Comparison of ENCODE assay signal across 10 cellular contexts in the genomic region with DNA sequence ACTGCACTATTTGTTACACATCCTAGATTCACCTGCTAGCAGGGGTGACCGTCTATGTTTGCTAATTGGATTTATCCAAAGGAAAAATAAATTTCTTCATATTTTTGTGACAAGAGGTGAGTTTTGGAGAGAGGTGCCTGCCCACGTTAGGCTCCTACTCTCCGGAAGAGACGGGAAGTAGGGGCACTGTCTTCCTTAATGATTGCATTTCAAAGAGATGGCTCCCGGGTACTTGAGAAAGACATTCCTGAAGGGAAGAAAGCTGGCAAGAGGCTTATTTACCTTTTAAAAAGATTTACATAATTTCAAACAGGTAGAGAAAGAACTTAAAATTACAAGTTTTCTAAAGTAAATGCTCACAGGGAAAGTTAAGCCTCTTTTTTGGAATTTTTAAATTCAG. TPM values are rescaled to one million over a fixed set of nuclear protein-coding genes. Genes with fewer than 3 reads are reported as not detected.
"Had no signal": no experiment of that assay in that cellular context is flagged by ENCODE, and none has a peak within 500 bp of the region (broad histone marks: within the 10 kb centered on the region; RNA-seq: fewer than 3 reads in every experiment).

No MANE protein-coding gene starts in this region.

- ATAC-seq: HCT116, HepG2, K562 had no signal

- H3K36me3 ChIP-seq: HAP-1 had no signal

- DNase-seq: GM23248, H7, HFFc6 had no signal

- H3K27ac ChIP-seq: GM23248, HL-60 had no signal

- H3K27ac Mint-ChIP-seq: HFFc6 had no signal

- H3K9me3 Mint-ChIP-seq: HFFc6 had no signal

- H3K9me3 ChIP-seq: HAP-1 had no signal

- H2AFZ ChIP-seq: GM23248 had no signal

- H3K9ac ChIP-seq: GM23248 had no signal

- H3K4me1 ChIP-seq: HAP-1 had no signal

- H3K4me3 Mint-ChIP-seq: HFFc6 had no signal

- FAIRE-seq: HepG2, K562 had no signal

- H3K4me3 ChIP-seq: GM23248, HAP-1, K562 had no signal

RNA-seq across cellular contexts. Expression of gene IL19, which starts 18.7 kb away (rescaled TPM):
- total RNA-seq: GM23248, H4, H7, HepG2, HFFc6, HT1080, K562 had no signal
- polyA plus RNA-seq: GM23248, HepG2, K562 had no signal

RNA-seq across cellular contexts. Expression of gene IL10, which starts 20.4 kb away (rescaled TPM):
- total RNA-seq: GM23248, H4, H7, HepG2, HFFc6, HT1080, K562 had no signal
- polyA plus RNA-seq: GM23248, HepG2 had no signal
